In genomic region chr2:85678794-85679672, GRCh38 we compare ENCODE assay signal across 9 cellular contexts. TPM values are rescaled to one million over a fixed set of nuclear protein-coding genes. Genes with fewer than 3 reads are reported as not detected.
A peak's percentile ranks its signal among the peaks of the same experiment; 100 is the strongest.
DNase-seq lines count a peak whose midpoint lies in the region; ATAC-seq, FAIRE-seq and TF ChIP-seq lines count a peak whose summit lies in the region.
"Had no signal": no experiment of that assay in that cellular context is flagged by ENCODE, and none has a peak within 500 bp of the region (broad histone marks: within the 10 kb centered on the region; RNA-seq: fewer than 3 reads in every experiment).

No MANE protein-coding gene starts in this region.

- H3K27ac ChIP-seq in H1 (ENCODE audit: low read depth, low read length) (no peak overlapping the region), mesendoderm (ENCODE audit: low read depth, low read length) (no peak overlapping the region)
- H3K27ac ChIP-seq: BLaER1 treated with 17β-estradiol and CSF1 and Interleukin-3, amounts not matched to agents 10 nM and 100 nM had no signal

- peak; percentile 95 to 99 (median 98) for TF ChIP-seq CTCF in H1 (IDR thresholded peaks at IDR 0.05; ENCODE audit: control extremely low read depth in 1 of 3, insufficient read depth in 1 of 3, low read depth in 1 of 3, low read length in 3 of 3)

- H2AK5ac ChIP-seq in H1 (ENCODE audit: low read depth, low read length) (no peak overlapping the region), mesendoderm (ENCODE audit: low read length) (no peak overlapping the region)

- peak; percentile 66 for ATAC-seq in HG03439 (IDR thresholded peaks at IDR 0.05; ENCODE audit: unreplicated experiment)

- H3K23ac ChIP-seq in H1 (ENCODE audit: insufficient read length), result no peak overlapping the region
- no peak overlapping the region for H3K23ac ChIP-seq in mesendoderm (ENCODE audit: low read length)

- peak overlapping the region; percentile 84; the same call in 1 of the 2 replicates for H4K8ac ChIP-seq in H1 (ENCODE audit: extremely low read depth, insufficient read depth, low read length)
- no peak overlapping the region for H4K8ac ChIP-seq in mesendoderm (ENCODE audit: low read depth, low read length)

- H4K91ac ChIP-seq in H1 (replicated peaks; ENCODE audit: insufficient read length, low read length), result peak overlapping the region; percentile 72

- WGBS in H1 (ENCODE audit: extremely low coverage in 1 of 2, insufficient coverage in 1 of 2, insufficient read length in 1 of 2, insufficient replicate concordance in 2 of 2, low coverage in 1 of 2, low lambda C conversion rate in 2 of 2, missing lambda C conversion rate in 1 of 2), 2 experiments, result 23% methylated on average over 23 of the region's 25 CpGs; no CpG with 5 or more reads in 1 of the 2 experiments
- WGBS in mesendoderm (ENCODE audit: extremely low coverage, insufficient coverage, low lambda C conversion rate), result no CpG with 5 or more reads among the region's 25 CpGs

- peak overlapping the region; percentile 19 for H2BK15ac ChIP-seq in H1 (ENCODE audit: low read length)
- no peak overlapping the region for H2BK15ac ChIP-seq in mesendoderm (replicated peaks; ENCODE audit: low read depth)

- peak overlapping the region in 1 of 2 experiments; percentile 64; a peak in 3 of 4 replicates for H3K4me2 ChIP-seq in H1 (ENCODE audit: insufficient read depth in 1 of 2, low read depth in 2 of 2, low read length in 2 of 2)
- peak overlapping the region; percentile 38 for H3K4me2 ChIP-seq in mesendoderm (ENCODE audit: low read length)

- H3K14ac ChIP-seq in H1 (ENCODE audit: insufficient read length), result no peak overlapping the region

- FAIRE-seq in H1 (lab: Jason Lieb, UNC), result no peak

- H2BK12ac ChIP-seq in H1 (ENCODE audit: low read depth, low read length), result peak overlapping the region; percentile 68; the same call in 1 of the 2 replicates

- no peaks in the 10 kb centered on the region; a peak in 1 of 7 replicates for H3K27me3 ChIP-seq in H1 (replicated peaks in 1 of 4; ENCODE audit: control insufficient read depth in 3 of 4, extremely low read depth in 1 of 4, insufficient read depth in 3 of 4, low read length in 3 of 4)
- H3K27me3 ChIP-seq in mesendoderm (ENCODE audit: insufficient read depth, low read length, poor library complexity), result no peaks in the 10 kb centered on the region
- H3K27me3 ChIP-seq: BLaER1 treated with 17β-estradiol and CSF1 and Interleukin-3, amounts not matched to agents 10 nM and 100 nM had no signal

- H2BK5ac ChIP-seq in H1 (ENCODE audit: low read depth, low read length) (peak overlapping the region; percentile 60; the same call in 1 of the 2 replicates), mesendoderm (ENCODE audit: low read length) (no peak overlapping the region)

- no peak overlapping the region for H3K9ac ChIP-seq in H1 (replicated peaks in 1 of 4; ENCODE audit: extremely low read depth in 1 of 4, low read depth in 3 of 4, low read length in 3 of 4)
- no peak overlapping the region for H3K9ac ChIP-seq in mesendoderm (ENCODE audit: low read length)
- H3K9ac ChIP-seq: BLaER1 treated with 17β-estradiol and CSF1 and Interleukin-3, amounts not matched to agents 10 nM and 100 nM had no signal

- POLR2A ChIA-PET in H1 (lab: Charles Lee; ENCODE audit: partially characterized antibody), result interaction anchor here (0.6 to 2.2 kb wide), 6 partner anchors 16 to 67 kb away, joined by 3 to 10 read pairs (median 3); partner anchors contain the start of gene C2orf68

- DNase-seq in NK-92 treated with Interleukin-12 subunit alpha and Interleukin-12 subunit beta, amount 100 ng/mL, for 24 hours (lab: John Stamatoyannopoulos, UW), result peak; percentile 70
- DNase-seq in NK-92 (lab: John Stamatoyannopoulos, UW; ENCODE audit: unreplicated experiment) (no peak), NCI-H748 treated with DMSO at 0.1 percent for 48 hours (lab: John Stamatoyannopoulos, UW) (peak; percentile 38), H1 (ENCODE audit: low read depth in 1 of 2, low spot score in 2 of 2) (peak; percentile 38 to 97), mesendoderm (peak; percentile 72)
- peak; percentile 27 to 63 for DNase-seq in activated CD8-positive, alpha-beta memory T cell treated with anti-CD3 and anti-CD28 coated beads for 1 hour (ENCODE audit: extremely low read depth in 1 of 2, low read depth in 1 of 2)
- DNase-seq in stimulated activated CD8-positive, alpha-beta memory T cell treated with anti-CD3 and anti-CD28 coated beads, Interleukin-15, amount 100 ng/mL, for 1 hour (ENCODE audit: low read depth), result peak; percentile 51

- H3K56ac ChIP-seq in H1 (replicated peaks; ENCODE audit: insufficient read length, low read depth, low read length), result no peak overlapping the region
- peak overlapping the region; percentile 30 for H3K56ac ChIP-seq in mesendoderm (ENCODE audit: low read length)

- peak overlapping the region; percentile 87; the same call in 1 of the 2 replicates for H2AFZ ChIP-seq in H1 (ENCODE audit: low read length)

- H3K4ac ChIP-seq in H1 (replicated peaks; ENCODE audit: insufficient read length, low read depth, low read length), result peak overlapping the region; percentile 63
- no peak overlapping the region for H3K4ac ChIP-seq in mesendoderm (ENCODE audit: low read depth, low read length)

- no peaks in the 10 kb centered on the region for H4K20me1 ChIP-seq in H1 (replicated peaks in 1 of 2; ENCODE audit: control insufficient read depth in 1 of 2, insufficient read depth in 2 of 2, low read length in 2 of 2)
- H4K20me1 ChIP-seq: BLaER1 treated with 17β-estradiol and CSF1 and Interleukin-3, amounts not matched to agents 10 nM and 100 nM had no signal

- peak; percentile 86 to 90 for TF ChIP-seq RAD21 in H1 (IDR thresholded peaks at IDR 0.05 in 1 of 2, conservative IDR thresholded peaks at IDR 0.05 in 1 of 2; ENCODE audit: low read depth in 2 of 2, low read length in 2 of 2)

- CTCF ChIA-PET in H1 (lab: Charles Lee; ENCODE audit: partially characterized antibody), result interaction anchor here (0.8 to 7.5 kb wide), 31 partner anchors 8 to 135 kb away, joined by 3 to 80 read pairs (median 5); partner anchors contain the start of gene GNLY

- H2BK20ac ChIP-seq in H1 (ENCODE audit: low read length), result no peak overlapping the region

- no peaks in the 10 kb centered on the region for H3K23me2 ChIP-seq in H1 (ENCODE audit: low read depth, low read length)

- H3K4me3 ChIP-seq in H1 (ENCODE audit: extremely low read depth in 1 of 4, insufficient read depth in 2 of 4, low read depth in 3 of 4, low read length in 4 of 4) (peak overlapping the region in 1 of 4 experiments; percentile 45; a peak in 1 of 8 replicates), mesendoderm (ENCODE audit: low read length) (no peak overlapping the region)
- H3K4me3 ChIP-seq: BLaER1 treated with 17β-estradiol and CSF1 and Interleukin-3, amounts not matched to agents 10 nM and 100 nM had no signal

- H3K79me2 ChIP-seq in H1 (ENCODE audit: control insufficient read depth in 1 of 2, insufficient read depth in 2 of 2, low read length in 2 of 2), result no peaks in the 10 kb centered on the region
- no peaks in the 10 kb centered on the region for H3K79me2 ChIP-seq in mesendoderm (ENCODE audit: control insufficient read depth, insufficient read depth, low read length)

- no peaks in the 10 kb centered on the region for H3K9me3 ChIP-seq in H1 (ENCODE audit: insufficient read depth in 2 of 2, low read depth in 1 of 2, low read length in 1 of 2)
- H3K9me3 ChIP-seq: BLaER1 treated with 17β-estradiol and CSF1 and Interleukin-3, amounts not matched to agents 10 nM and 100 nM had no signal

- H3K18ac ChIP-seq in H1 (ENCODE audit: extremely low read depth, low read length) (peak overlapping the region; percentile 51; the same call in 1 of the 2 replicates), mesendoderm (ENCODE audit: low read length) (no peak overlapping the region)

- H3K36me3 ChIP-seq in H1 (ENCODE audit: control insufficient read depth in 2 of 4, insufficient read depth in 4 of 4, low read length in 3 of 4) (no peaks in the 10 kb centered on the region), mesendoderm (ENCODE audit: control insufficient read depth, insufficient read depth, low read length) (no peaks in the 10 kb centered on the region)
- H3K36me3 ChIP-seq: BLaER1 treated with 17β-estradiol and CSF1 and Interleukin-3, amounts not matched to agents 10 nM and 100 nM had no signal

- H3K79me1 ChIP-seq in H1 (ENCODE audit: low read depth, low read length) (no peaks in the 10 kb centered on the region), mesendoderm (ENCODE audit: low read length) (no peaks in the 10 kb centered on the region)

- H4K5ac ChIP-seq in H1 (ENCODE audit: insufficient read length, low read depth, low read length) (peak overlapping the region; percentile 41), mesendoderm (ENCODE audit: low read length) (no peak overlapping the region)

- peaks cover 0 to 7% (median 1%) of the 10 kb centered on the region in 4 experiments; a peak in 1 of 7 replicates for H3K4me1 ChIP-seq in H1 (replicated peaks in 1 of 4; ENCODE audit: control insufficient read depth in 3 of 4, insufficient read depth in 4 of 4, low read length in 3 of 4)
- no peaks in the 10 kb centered on the region for H3K4me1 ChIP-seq in mesendoderm (ENCODE audit: control insufficient read depth, low read depth, low read length)

- H2BK120ac ChIP-seq in H1 (replicated peaks; ENCODE audit: low read depth, low read length), result no peak overlapping the region
- no peak overlapping the region for H2BK120ac ChIP-seq in mesendoderm (ENCODE audit: low read depth, low read length)

- TF ChIP-seq EP300 in H1 (IDR thresholded peaks at IDR 0.05; ENCODE audit: borderline replicate concordance in 1 of 2, low read depth in 2 of 2, low read length in 2 of 2), result no peak

- no peak for TF ChIP-seq POLR2A in H1 (IDR thresholded peaks at IDR 0.05; ENCODE audit: control extremely low read depth in 1 of 2, low read depth in 2 of 2, low read length in 2 of 2)

RNA-seq across cellular contexts. Expression of gene SFTPB, which starts 11.0 kb away (rescaled TPM):
- not detected in 2 replicates for total RNA-seq in H1 (2021; fragmentation: NEBNext Ultra II Directional; extraction: Animal tissue kit (Norgen Biotek cat#: 25700))
- not detected in 2 replicates for polyA plus RNA-seq in H1 (2011; rRNA removed)
- not detected for polyA plus RNA-seq in H1 (2011; cell fraction: cytosol; rRNA removed)
- polyA plus RNA-seq in H1 (2011; cell fraction: nucleus; rRNA removed), result not detected
- 0.05 to 0.07 TPM (median 0.05 TPM) in 3 of 4 replicates, not detected in the other for polyA plus RNA-seq in H1 (2012, experiment 1 of 2)
- not detected for polyA plus RNA-seq in H1 (2012, experiment 2 of 2)
- polyA plus RNA-seq in H1 (2013, experiment 1 of 2), result not detected
- not detected for polyA plus RNA-seq in H1 (2013, experiment 2 of 2)
- polyA minus RNA-seq in H1 (2011; rRNA and poly(A)+ RNA removed), result not detected in 2 replicates
- not detected for polyA minus RNA-seq in H1 (2011; cell fraction: cytosol; rRNA and poly(A)+ RNA removed)
- not detected for polyA minus RNA-seq in H1 (2011; cell fraction: nucleus; rRNA and poly(A)+ RNA removed)
- polyA plus RNA-seq in mesendoderm (2013, experiment 1 of 2), result not detected
- polyA plus RNA-seq in mesendoderm (2013, experiment 2 of 2), result not detected

RNA-seq across cellular contexts. Expression of gene GNLY, which starts 15.1 kb away (rescaled TPM):
- not detected in 2 replicates for total RNA-seq in H1 (2021; fragmentation: NEBNext Ultra II Directional; extraction: Animal tissue kit (Norgen Biotek cat#: 25700))
- 0.03 TPM in 1 of 2 replicates, not detected in the other for polyA plus RNA-seq in H1 (2011; rRNA removed)
- polyA plus RNA-seq in H1 (2011; cell fraction: cytosol; rRNA removed), result 0.19 TPM
- 0.23 TPM for polyA plus RNA-seq in H1 (2011; cell fraction: nucleus; rRNA removed)
- 0.31 to 0.36 TPM in 2 of 4 replicates, not detected in the others for polyA plus RNA-seq in H1 (2012, experiment 1 of 2)
- not detected for polyA plus RNA-seq in H1 (2012, experiment 2 of 2)
- polyA plus RNA-seq in H1 (2013, experiment 1 of 2), result not detected
- not detected for polyA plus RNA-seq in H1 (2013, experiment 2 of 2)
- not detected in 2 replicates for polyA minus RNA-seq in H1 (2011; rRNA and poly(A)+ RNA removed)
- polyA minus RNA-seq in H1 (2011; cell fraction: cytosol; rRNA and poly(A)+ RNA removed), result not detected
- polyA minus RNA-seq in H1 (2011; cell fraction: nucleus; rRNA and poly(A)+ RNA removed), result not detected
- polyA plus RNA-seq in mesendoderm (2013, experiment 1 of 2), result not detected
- polyA plus RNA-seq in mesendoderm (2013, experiment 2 of 2), result not detected
